16 cellular contexts compared by ENCODE assay signal in the genomic region with DNA sequence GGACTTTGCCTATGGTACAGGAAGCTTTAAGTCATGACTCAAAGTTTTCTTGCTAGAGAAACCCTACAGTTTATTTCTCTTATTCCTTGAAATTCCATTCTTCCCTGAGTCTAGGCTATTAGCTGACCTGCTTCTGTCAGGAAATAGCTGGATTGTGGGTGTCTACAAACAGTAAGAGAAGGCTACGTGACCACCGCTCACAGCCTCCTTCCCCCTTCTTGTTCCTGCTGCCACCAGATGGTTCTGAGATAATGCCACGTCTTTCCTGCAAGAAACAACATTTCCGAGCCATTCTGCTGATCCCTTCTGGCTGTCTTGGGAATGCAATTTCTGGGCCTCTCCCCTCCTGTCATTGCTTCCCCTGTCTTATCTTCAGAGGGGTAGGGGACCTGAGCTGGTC.
A peak's percentile ranks its signal among the peaks of the same experiment; 100 is the strongest.
DNase-seq lines count a peak whose midpoint lies in the region; ATAC-seq, FAIRE-seq and TF ChIP-seq lines count a peak whose summit lies in the region.
"Had no signal": no experiment of that assay in that cellular context is flagged by ENCODE, and none has a peak within 500 bp of the region (broad histone marks: within the 10 kb centered on the region; RNA-seq: fewer than 3 reads in every experiment).

No MANE protein-coding gene starts in this region.

- H3K23ac ChIP-seq in H1 (ENCODE audit: insufficient read length) = no peak overlapping the region

- H3K4me3 ChIP-seq in H1 (ENCODE audit: extremely low read depth in 1 of 4, insufficient read depth in 2 of 4, low read depth in 3 of 4, low read length in 4 of 4) = no peak overlapping the region
- H3K4me3 ChIP-seq in endodermal cell (ENCODE audit: low read length) = no peak overlapping the region
- H3K4me3 ChIP-seq: MG63, Peyer's patch, SJCRH30 had no signal

- H3K9me3 Mint-ChIP-seq in endodermal cell = peaks cover 3% of the 10 kb centered on the region

- no peak overlapping the region for H3K4me2 ChIP-seq in H1 (ENCODE audit: insufficient read depth in 1 of 2, low read depth in 2 of 2, low read length in 2 of 2)

- peak overlapping the region; percentile 9; the same call in 1 of the 2 replicates for H4K8ac ChIP-seq in H1 (ENCODE audit: extremely low read depth, insufficient read depth, low read length)

- no peak overlapping the region for H2AK5ac ChIP-seq in H1 (ENCODE audit: low read depth, low read length)

- ATAC-seq in HG02981 (IDR thresholded peaks at IDR 0.05; ENCODE audit: unreplicated experiment) = no peak

- POLR2A ChIA-PET in H1 (lab: Charles Lee; ENCODE audit: partially characterized antibody) = no interaction called here

- H3K27ac Mint-ChIP-seq in endodermal cell = no peak overlapping the region
- H3K27ac Mint-ChIP-seq: CD4-positive, alpha-beta memory T cell had no signal

- no peaks in the 10 kb centered on the region for H3K36me3 Mint-ChIP-seq in endodermal cell (ENCODE audit: low read depth)
- H3K36me3 Mint-ChIP-seq: CD4-positive, alpha-beta memory T cell had no signal

- H3K36me3 ChIP-seq in H1 (ENCODE audit: control insufficient read depth in 2 of 4, insufficient read depth in 4 of 4, low read length in 3 of 4) (no peaks in the 10 kb centered on the region), endodermal cell (ENCODE audit: control insufficient read depth, insufficient read depth, low read length) (no peaks in the 10 kb centered on the region)
- H3K36me3 ChIP-seq: MG63, Peyer's patch, SJCRH30 had no signal

- no peak for TF ChIP-seq RAD21 in H1 (IDR thresholded peaks at IDR 0.05 in 1 of 2, conservative IDR thresholded peaks at IDR 0.05 in 1 of 2; ENCODE audit: low read depth in 2 of 2, low read length in 2 of 2)

- no peak for TF ChIP-seq POLR2A in H1 (IDR thresholded peaks at IDR 0.05; ENCODE audit: control extremely low read depth in 1 of 2, low read depth in 2 of 2, low read length in 2 of 2)

- H2BK15ac ChIP-seq in H1 (ENCODE audit: low read length) = no peak overlapping the region

- H3K9ac ChIP-seq in H1 (replicated peaks in 1 of 4; ENCODE audit: extremely low read depth in 1 of 4, low read depth in 3 of 4, low read length in 3 of 4) (no peak overlapping the region), endodermal cell (ENCODE audit: extremely low read depth, low read length, poor library complexity, severe bottlenecking) (no peak overlapping the region)

- no peak for TF ChIP-seq EP300 in H1 (IDR thresholded peaks at IDR 0.05; ENCODE audit: borderline replicate concordance in 1 of 2, low read depth in 2 of 2, low read length in 2 of 2)

- H2BK5ac ChIP-seq in H1 (ENCODE audit: low read depth, low read length) = no peak overlapping the region

- H2BK20ac ChIP-seq in H1 (ENCODE audit: low read length) = no peak overlapping the region

- H3K14ac ChIP-seq in H1 (ENCODE audit: insufficient read length) = no peak overlapping the region

- no peaks in the 10 kb centered on the region for H3K9me3 ChIP-seq in H1 (ENCODE audit: insufficient read depth in 2 of 2, low read depth in 1 of 2, low read length in 1 of 2)
- no peaks in the 10 kb centered on the region for H3K9me3 ChIP-seq in endodermal cell (ENCODE audit: control insufficient read depth, low read length)
- H3K9me3 ChIP-seq: MG63, Peyer's patch had no signal

- H3K27me3 Mint-ChIP-seq in endodermal cell (ENCODE audit: insufficient read depth) = no peaks in the 10 kb centered on the region
- H3K27me3 Mint-ChIP-seq: CD4-positive, alpha-beta memory T cell had no signal

- no peak overlapping the region for H3K18ac ChIP-seq in H1 (ENCODE audit: extremely low read depth, low read length)

- H3K4ac ChIP-seq in H1 (replicated peaks; ENCODE audit: insufficient read length, low read depth, low read length) = no peak overlapping the region

- H3K4me1 ChIP-seq in H1 (replicated peaks in 1 of 4; ENCODE audit: control insufficient read depth in 3 of 4, insufficient read depth in 4 of 4, low read length in 3 of 4) (no peaks in the 10 kb centered on the region), endodermal cell (ENCODE audit: control insufficient read depth, insufficient read depth, low read length) (no peaks in the 10 kb centered on the region)
- H3K4me1 ChIP-seq: SJCRH30 had no signal

- WGBS in H1 (ENCODE audit: extremely low coverage in 1 of 2, insufficient coverage in 1 of 2, insufficient read length in 1 of 2, insufficient replicate concordance in 2 of 2, low coverage in 1 of 2, low lambda C conversion rate in 2 of 2, missing lambda C conversion rate in 1 of 2), 2 experiments = 90% methylated on average over 4 of the region's 4 CpGs; no CpG with 5 or more reads in 1 of the 2 experiments
- WGBS in endodermal cell (ENCODE audit: insufficient coverage in 1 of 2, insufficient read length in 1 of 2), 2 experiments = 91 to 97% methylated on average over 4 of the region's 4 CpGs

- no peaks in the 10 kb centered on the region for H3K23me2 ChIP-seq in H1 (ENCODE audit: low read depth, low read length)

- no peaks in the 10 kb centered on the region for H3K4me1 Mint-ChIP-seq in endodermal cell

- no peak overlapping the region for H4K91ac ChIP-seq in H1 (replicated peaks; ENCODE audit: insufficient read length, low read length)

- no peak for DNase-seq in GM19239 (ENCODE audit: insufficient read length, low spot score)
- DNase-seq in NCI-H82 treated with DMSO at 0.1 percent for 48 hours (lab: John Stamatoyannopoulos, UW; ENCODE audit: unreplicated experiment) = peak; percentile 86
- DNase-seq in H1 (ENCODE audit: low read depth in 1 of 2, low spot score in 2 of 2) = no peak
- no peak for DNase-seq in NCI-H146 (lab: John Stamatoyannopoulos, UW)
- no peak for DNase-seq in activated naive CD4-positive, alpha-beta T cell (lab: John Stamatoyannopoulos, UW)
- DNase-seq in endodermal cell = no peak
- DNase-seq: CD4-positive, alpha-beta memory T cell; MG63; NCI-H1930; NCI-H510A; NCI-H774; Peyer's patch; SJCRH30 had no signal

- no peak overlapping the region for H3K4me3 Mint-ChIP-seq in endodermal cell
- H3K4me3 Mint-ChIP-seq: CD4-positive, alpha-beta memory T cell had no signal

- no peak overlapping the region for H2BK120ac ChIP-seq in H1 (replicated peaks; ENCODE audit: low read depth, low read length)

- FAIRE-seq in GM19239 (lab: Jason Lieb, UNC) (peak; percentile 40), H1 (lab: Jason Lieb, UNC) (no peak)
- FAIRE-seq: G401.6, H54 had no signal

- H2AFZ ChIP-seq in H1 (ENCODE audit: low read length) = no peak overlapping the region

- no peaks in the 10 kb centered on the region for H4K20me1 ChIP-seq in H1 (replicated peaks in 1 of 2; ENCODE audit: control insufficient read depth in 1 of 2, insufficient read depth in 2 of 2, low read length in 2 of 2)

- H3K79me2 ChIP-seq in H1 (ENCODE audit: control insufficient read depth in 1 of 2, insufficient read depth in 2 of 2, low read length in 2 of 2) = no peaks in the 10 kb centered on the region

- no peaks in the 10 kb centered on the region for H3K27me3 ChIP-seq in H1 (replicated peaks in 1 of 4; ENCODE audit: control insufficient read depth in 3 of 4, extremely low read depth in 1 of 4, insufficient read depth in 3 of 4, low read length in 3 of 4)
- H3K27me3 ChIP-seq in endodermal cell (ENCODE audit: control insufficient read depth, insufficient read depth, low read length, poor library complexity, severe bottlenecking) = no peaks in the 10 kb centered on the region
- H3K27me3 ChIP-seq: MG63, Peyer's patch, SJCRH30 had no signal

- TF ChIP-seq CTCF in H1 (IDR thresholded peaks at IDR 0.05; ENCODE audit: control extremely low read depth in 1 of 3, insufficient read depth in 1 of 3, low read depth in 1 of 3, low read length in 3 of 3) = no peak
- no peak for TF ChIP-seq CTCF in endodermal cell (conservative IDR thresholded peaks at IDR 0.05)

- CTCF ChIA-PET in H1 (lab: Charles Lee; ENCODE audit: partially characterized antibody) = interaction anchor here (1.6 to 1.7 kb wide), 2 partner anchors 9 to 28 kb away, joined by 3 read pairs; no protein-coding TSS in a partner anchor

- no peak overlapping the region for H4K5ac ChIP-seq in H1 (ENCODE audit: insufficient read length, low read depth, low read length)

- no peaks in the 10 kb centered on the region for H3K79me1 ChIP-seq in H1 (ENCODE audit: low read depth, low read length)

- no peak overlapping the region for H3K56ac ChIP-seq in H1 (replicated peaks; ENCODE audit: insufficient read length, low read depth, low read length)

- no peak overlapping the region for H2BK12ac ChIP-seq in H1 (ENCODE audit: low read depth, low read length)

- H3K27ac ChIP-seq in H1 (ENCODE audit: low read depth, low read length) = no peak overlapping the region
- no peak overlapping the region for H3K27ac ChIP-seq in endodermal cell (ENCODE audit: low read depth, low read length)
- H3K27ac ChIP-seq: Peyer's patch, SJCRH30 had no signal

TF ChIP-seq in H1, 55 proteins besides CTCF, POLR2A, EP300 and RAD21 (continues in another document):
- TF ChIP-seq CBX5 (IDR thresholded peaks at IDR 0.05; ENCODE audit: low read depth, low read length) (no peak), RFX5 (IDR thresholded peaks at IDR 0.05; ENCODE audit: borderline replicate concordance, low read depth, low read length) (no peak), BACH1 (IDR thresholded peaks at IDR 0.05; ENCODE audit: low read length) (no peak), SRF (IDR thresholded peaks at IDR 0.05; ENCODE audit: low read depth, low read length) (no peak), ATF2 (IDR thresholded peaks at IDR 0.05; ENCODE audit: low read length) (no peak), RNF2 (IDR thresholded peaks at IDR 0.05; ENCODE audit: borderline replicate concordance, low read depth, low read length, missing control alignments, poor library complexity, severe bottlenecking) (no peak), SIRT6 (IDR thresholded peaks at IDR 0.05; ENCODE audit: low read length) (no peak), CHD1 (IDR thresholded peaks at IDR 0.05; ENCODE audit: low read depth, low read length) (no peak), KDM5A (IDR thresholded peaks at IDR 0.05; ENCODE audit: low read length) (no peak), HDAC6 (IDR thresholded peaks at IDR 0.05; ENCODE audit: low read depth, low read length) (no peak)
